ENCODE assay signal across 20 cellular contexts in the genomic region with DNA sequence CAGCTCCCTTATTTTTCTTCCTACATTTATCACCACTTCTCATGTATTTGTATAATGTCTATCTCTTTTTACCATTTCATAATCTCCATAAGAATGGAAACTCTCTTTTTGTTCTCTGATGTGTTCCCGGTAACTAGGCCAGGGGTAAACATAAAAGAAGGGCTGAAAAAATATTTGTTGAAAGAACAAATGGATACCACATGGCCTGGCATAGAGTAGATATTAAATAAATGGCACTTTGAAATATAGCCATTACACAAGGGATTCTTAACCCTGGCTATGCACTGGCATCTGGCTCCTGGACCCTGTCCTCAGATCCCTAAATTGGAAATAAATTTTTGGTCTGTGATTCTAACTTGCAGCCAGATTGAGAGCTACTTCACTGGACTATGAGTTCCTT. TPM values are rescaled to one million over a fixed set of nuclear protein-coding genes. Genes with fewer than 3 reads are reported as not detected.
DNase-seq lines count a peak whose midpoint lies in the region; ATAC-seq, FAIRE-seq and TF ChIP-seq lines count a peak whose summit lies in the region.
"Had no signal": no experiment of that assay in that cellular context is flagged by ENCODE, and none has a peak within 500 bp of the region (broad histone marks: within the 10 kb centered on the region; RNA-seq: fewer than 3 reads in every experiment).

No MANE protein-coding gene starts in this region.

- FAIRE-seq in K562 (lab: Jason Lieb, UNC), result no peak
- FAIRE-seq: A204.1, D721Med, G401.6 had no signal

- no peak for TF ChIP-seq POLR2A in K562 (conservative IDR thresholded peaks at IDR 0.05)

- peaks cover 0 to 7% of the 10 kb centered on the region in 2 experiments; a peak in 2 of 5 replicates for H3K4me1 ChIP-seq in K562 (replicated peaks in 1 of 2; ENCODE audit: control insufficient read depth in 2 of 2, insufficient read depth in 2 of 2, low read length in 2 of 2)
- H3K4me1 ChIP-seq: Caco-2 had no signal

- DNase-seq in NCI-H69 (lab: John Stamatoyannopoulos, UW) (peak; percentile 20), K562 (ENCODE audit: extremely low read depth in 1 of 4, low spot score in 3 of 4) (no peak), fibroblast of gingiva (ENCODE audit: low read depth) (peak; percentile 58), ACHN (no peak), NCI-H1092 treated with DMSO at 0.1 percent for 48 hours (lab: John Stamatoyannopoulos, UW) (no peak)
- DNase-seq: 8988T; AML-193; Caco-2; Calu3; CD8-positive, alpha-beta T cell; DMS79 treated with DMSO at 0.1 percent for 48 hours; GF-D8 had no signal

- CTCF ChIA-PET in K562 (lab: Yijun Ruan, JAX; ENCODE audit: low intra/inter-chr PET ratio), result no interaction called here

- H3K36me3 ChIP-seq in K562 (ENCODE audit: control insufficient read depth, insufficient read depth, low read length), result no peaks in the 10 kb centered on the region
- H3K36me3 ChIP-seq: BLaER1 treated with 17β-estradiol and CSF1 and Interleukin-3, amounts not matched to agents 10 nM and 100 nM had no signal

- H4K20me1 ChIP-seq in K562 (replicated peaks; ENCODE audit: control insufficient read depth, insufficient read depth, low read length), result no peaks in the 10 kb centered on the region
- H4K20me1 ChIP-seq: BLaER1 treated with 17β-estradiol and CSF1 and Interleukin-3, amounts not matched to agents 10 nM and 100 nM had no signal

- in situ Hi-C loops in K562 (cut with MboI) (no loop called here), ACHN (cut with HindIII; ENCODE audit: low pct_ligation_motif_present, low pct_unique_long_range_greater_than_20kb, low sequenced_read_pairs) (no loop called here)

- TF ChIP-seq RAD21 in K562 (CRISPR knock-in tag; conservative IDR thresholded peaks at IDR 0.05 in 1 of 2, IDR thresholded peaks at IDR 0.05 in 1 of 2), result no peak

- no peak for TF ChIP-seq CTCF in K562 (IDR thresholded peaks at IDR 0.05 in 2 of 3, conservative IDR thresholded peaks at IDR 0.05 in 1 of 3; ENCODE audit: insufficient read depth in 2 of 3, low read depth in 1 of 3, low read length in 3 of 3)

- no peaks in the 10 kb centered on the region; the same call in 1 of the 2 replicates for H3K9me3 ChIP-seq in K562 (replicated peaks; ENCODE audit: control insufficient read depth, insufficient read depth, low read depth, low read length)
- H3K9me3 ChIP-seq: Caco-2 had no signal

- ATAC-seq in K562 (no peak; the same call in 2 of the 3 replicates), HG02870 (IDR thresholded peaks at IDR 0.05; ENCODE audit: unreplicated experiment) (no peak), HG02981 (IDR thresholded peaks at IDR 0.05; ENCODE audit: unreplicated experiment) (no peak)
- ATAC-seq: CD8-positive, alpha-beta T cell had no signal

- no peak overlapping the region for H3K4me3 ChIP-seq in K562
- H3K4me3 ChIP-seq: BLaER1 treated with 17β-estradiol and CSF1 and Interleukin-3, amounts not matched to agents 10 nM and 100 nM had no signal

- POLR2A ChIA-PET in K562 (lab: Yijun Ruan, JAX), result interaction anchor here (0.6 to 4.0 kb wide), 5 partner anchors 7 to 123 kb away, joined by 3 to 24 read pairs (median 4); a partner anchor contains a TSS

- H3K9me1 ChIP-seq in K562 (ENCODE audit: control insufficient read depth, insufficient read depth, low read length), result no peaks in the 10 kb centered on the region

- H2AFZ ChIP-seq in K562 (ENCODE audit: low read depth, low read length), result no peak overlapping the region

- no peaks in the 10 kb centered on the region for H3K27me3 ChIP-seq in K562 (ENCODE audit: control insufficient read depth in 2 of 2, insufficient read depth in 2 of 2, low read length in 2 of 2)
- H3K27me3 ChIP-seq: BLaER1 treated with 17β-estradiol and CSF1 and Interleukin-3, amounts not matched to agents 10 nM and 100 nM had no signal

- no peak overlapping the region; a peak in 1 of 4 replicates for H3K9ac ChIP-seq in K562 (ENCODE audit: insufficient read depth in 1 of 2, low read depth in 2 of 2, low read length in 2 of 2)
- H3K9ac ChIP-seq: BLaER1 treated with 17β-estradiol and CSF1 and Interleukin-3, amounts not matched to agents 10 nM and 100 nM had no signal

- intact Hi-C loops in K562 (cut with micrococcal nuclease), result no loop called here

- peaks cover 86% of the 10 kb centered on the region for H3K79me2 ChIP-seq in K562 (ENCODE audit: control insufficient read depth, insufficient read depth, low read length)

- peak overlapping the region; percentile 24; the same call in 2 of the 3 replicates for H3K27ac ChIP-seq in K562 (ENCODE audit: extremely low read depth, low read depth, low read length)
- H3K27ac ChIP-seq: BLaER1 treated with 17β-estradiol and CSF1 and Interleukin-3, amounts not matched to agents 10 nM and 100 nM; C4-2B had no signal

- BruUV-seq in K562 (replicated peaks; lab: Mats Ljungman, UMichigan), result no TSS peak

- no peak overlapping the region for H3K4me2 ChIP-seq in K562 (ENCODE audit: insufficient read depth, low read length)
- H3K4me2 ChIP-seq: BLaER1 treated with 17β-estradiol and CSF1 and Interleukin-3, amounts not matched to agents 10 nM and 100 nM had no signal

- 54% methylated on average over 1 of the region's 1 CpG for WGBS in K562 (ENCODE audit: insufficient coverage, low coverage, missing lambda C conversion rate)

- TF ChIP-seq EP300 in K562 (IDR thresholded peaks at IDR 0.05; ENCODE audit: low read length), result no peak

TF ChIP-seq in K562, 482 proteins besides CTCF, POLR2A, EP300 and RAD21 (continues in another document):
- TF ChIP-seq, protein P1, sequence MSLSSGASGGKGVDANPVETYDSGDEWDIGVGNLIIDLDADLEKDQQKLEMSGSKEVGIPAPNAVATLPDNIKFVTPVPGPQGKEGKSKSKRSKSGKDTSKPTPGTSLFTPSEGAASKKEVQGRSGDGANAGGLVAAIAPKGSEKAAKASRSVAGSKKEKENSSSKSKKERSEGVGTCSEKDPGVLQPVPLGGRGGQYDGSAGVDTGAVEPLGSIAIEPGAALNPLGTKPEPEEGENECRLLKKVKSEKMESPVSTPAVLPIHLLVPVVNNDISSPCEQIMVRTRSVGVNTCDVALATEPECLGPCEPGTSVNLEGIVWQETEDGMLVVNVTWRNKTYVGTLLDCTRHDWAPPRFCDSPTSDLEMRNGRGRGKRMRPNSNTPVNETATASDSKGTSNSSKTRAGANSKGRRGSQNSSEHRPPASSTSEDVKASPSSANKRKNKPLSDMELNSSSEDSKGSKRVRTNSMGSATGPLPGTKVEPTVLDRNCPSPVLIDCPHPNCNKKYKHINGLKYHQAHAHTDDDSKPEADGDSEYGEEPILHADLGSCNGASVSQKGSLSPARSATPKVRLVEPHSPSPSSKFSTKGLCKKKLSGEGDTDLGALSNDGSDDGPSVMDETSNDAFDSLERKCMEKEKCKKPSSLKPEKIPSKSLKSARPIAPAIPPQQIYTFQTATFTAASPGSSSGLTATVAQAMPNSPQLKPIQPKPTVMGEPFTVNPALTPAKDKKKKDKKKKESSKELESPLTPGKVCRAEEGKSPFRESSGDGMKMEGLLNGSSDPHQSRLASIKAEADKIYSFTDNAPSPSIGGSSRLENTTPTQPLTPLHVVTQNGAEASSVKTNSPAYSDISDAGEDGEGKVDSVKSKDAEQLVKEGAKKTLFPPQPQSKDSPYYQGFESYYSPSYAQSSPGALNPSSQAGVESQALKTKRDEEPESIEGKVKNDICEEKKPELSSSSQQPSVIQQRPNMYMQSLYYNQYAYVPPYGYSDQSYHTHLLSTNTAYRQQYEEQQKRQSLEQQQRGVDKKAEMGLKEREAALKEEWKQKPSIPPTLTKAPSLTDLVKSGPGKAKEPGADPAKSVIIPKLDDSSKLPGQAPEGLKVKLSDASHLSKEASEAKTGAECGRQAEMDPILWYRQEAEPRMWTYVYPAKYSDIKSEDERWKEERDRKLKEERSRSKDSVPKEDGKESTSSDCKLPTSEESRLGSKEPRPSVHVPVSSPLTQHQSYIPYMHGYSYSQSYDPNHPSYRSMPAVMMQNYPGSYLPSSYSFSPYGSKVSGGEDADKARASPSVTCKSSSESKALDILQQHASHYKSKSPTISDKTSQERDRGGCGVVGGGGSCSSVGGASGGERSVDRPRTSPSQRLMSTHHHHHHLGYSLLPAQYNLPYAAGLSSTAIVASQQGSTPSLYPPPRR (CRISPR knock-in tag; IDR thresholded peaks at IDR 0.05; ENCODE audit: borderline replicate concordance), result no peak
- TF ChIP-seq MBD2 (IDR thresholded peaks at IDR 0.05; ENCODE audit: borderline replicate concordance, low read depth) (no peak), ARID1B (IDR thresholded peaks at IDR 0.05) (0 out of 2 replicates have a peak, but pooled peaks have one; percentile 1), SUPT5H (IDR thresholded peaks at IDR 0.05) (no peak), PURB (CRISPR knock-in tag; IDR thresholded peaks at IDR 0.05; ENCODE audit: low read depth) (no peak), ZKSCAN3 (CRISPR knock-in tag; IDR thresholded peaks at IDR 0.05) (no peak), KAT2B (IDR thresholded peaks at IDR 0.05; ENCODE audit: low read depth, low read length) (no peak), ZNF165 (CRISPR knock-in tag; IDR thresholded peaks at IDR 0.05; ENCODE audit: borderline replicate concordance) (no peak), CBX8 (IDR thresholded peaks at IDR 0.05; ENCODE audit: borderline replicate concordance, extremely low read depth, low read depth, low read length, poor library complexity, severe bottlenecking) (no peak), MTF1 (CRISPR knock-in tag; IDR thresholded peaks at IDR 0.05; ENCODE audit: borderline replicate concordance) (no peak), ZNF324 (CRISPR knock-in tag; IDR thresholded peaks at IDR 0.05) (no peak)

RNA-seq across cellular contexts. Expression of a gene that starts 30.4 kb away (rescaled TPM):
- total RNA-seq in K562 (2011; cell fraction: chromatin; rRNA removed; ENCODE audit: low replicate concordance), result 92.6 and 147 TPM in 2 replicates
- 32.9 and 51.5 TPM in 2 replicates for total RNA-seq in K562 (2011; cell fraction: nucleolus; rRNA removed)
- 68.5 and 83.6 TPM in 2 replicates for total RNA-seq in K562 (2011; cell fraction: nucleoplasm; rRNA removed)
- 23.4 and 24.7 TPM in 2 replicates for total RNA-seq in K562 (2014; rRNA removed)
- 39.5 and 45.0 TPM in 2 replicates for total RNA-seq in K562 (2014; rRNA removed; fragmentation: Illumina TruSeq; extraction: Trizol)
- total RNA-seq in K562 (2015; rRNA removed; fragmentation: Illumina TruSeq; extraction: Trizol), result 39.3 and 42.9 TPM in 2 replicates
- total RNA-seq in K562 (2021), result 35.0 and 36.3 TPM in 2 replicates
- polyA plus RNA-seq in K562 (2011; rRNA removed), result 35.4 and 72.0 TPM in 2 replicates
- polyA plus RNA-seq in K562 (2011; cell fraction: cytosol; rRNA removed), result 15.4 and 19.1 TPM in 2 replicates
- polyA plus RNA-seq in K562 (2011; cell fraction: nucleus; rRNA removed), result 71.8 and 83.4 TPM in 2 replicates
- polyA plus RNA-seq in K562 (2012), result 43.5 and 62.0 TPM in 2 replicates
- polyA plus RNA-seq in K562 (2014; fragmentation: Illumina TruSeq; extraction: Trizol), result 32.7 and 33.3 TPM in 2 replicates
- polyA plus RNA-seq in K562 (2014; fragmentation: Nextera tagmentation; extraction: Ambion mirVana), result 10 to 100 TPM in 1 of 2 experiments, 1 to 10 TPM in 1; 9.2 to 17.3 TPM
- 25.8 and 37.6 TPM in 2 replicates for polyA plus RNA-seq in K562 (2014; rRNA removed)
- polyA minus RNA-seq in K562 (2011; rRNA and poly(A)+ RNA removed), result 98.4 and 156 TPM in 2 replicates
- 16.2 and 36.8 TPM in 2 replicates for polyA minus RNA-seq in K562 (2011; cell fraction: cytosol; rRNA and poly(A)+ RNA removed)
- 70.4 and 105 TPM in 2 replicates for polyA minus RNA-seq in K562 (2011; cell fraction: nucleus; rRNA and poly(A)+ RNA removed)
- total RNA-seq: A673 had no signal

Comparison
In these comparisons a context has a peak if more than half of its experiments do, and no peak if none do; other contexts are left out.
1. DNase-seq: peak in NCI-H69 (single experiment) and fibroblast of gingiva (single experiment); none in K562 (0 of 4), ACHN (single experiment) and NCI-H1092 treated with DMSO at 0.1 percent for 48 hours (single experiment).